ENCODE assay signal across 8 cellular contexts in the genomic region with DNA sequence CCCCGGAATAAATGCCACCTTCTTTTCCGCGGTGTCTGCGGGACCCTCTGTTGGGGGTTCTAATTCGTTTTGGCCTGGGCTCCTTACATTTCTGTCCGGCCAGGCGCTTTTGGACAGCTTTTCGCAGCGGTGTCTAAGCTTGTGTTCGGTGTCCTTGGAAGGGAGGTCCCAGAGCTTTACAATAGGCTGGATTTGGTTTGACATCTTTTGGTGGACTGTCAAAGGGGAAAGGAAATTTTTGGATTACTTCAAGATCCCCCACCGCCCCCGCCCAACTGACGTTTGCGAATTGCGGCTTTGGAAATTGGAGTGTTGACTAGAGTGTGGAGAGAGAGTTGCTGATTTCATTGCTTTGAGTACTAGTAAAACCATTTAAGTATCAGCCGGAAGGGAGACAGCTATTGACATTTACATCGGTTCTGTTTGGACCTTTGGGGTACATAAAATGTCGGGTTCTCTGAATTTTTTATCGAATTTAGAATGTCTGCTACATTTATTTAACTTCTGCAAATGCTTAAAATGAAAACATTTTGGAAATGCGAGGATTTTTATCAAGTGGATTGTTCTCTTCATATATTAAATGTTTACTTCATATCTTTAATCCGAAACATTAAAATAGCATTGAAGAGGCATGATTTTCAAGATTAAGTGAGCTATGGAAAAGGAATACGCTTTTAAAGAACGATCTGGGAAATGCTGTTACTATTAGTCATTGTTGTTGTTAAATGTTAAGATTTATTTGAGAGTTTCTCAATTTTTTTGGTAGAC. TPM values are rescaled to one million over a fixed set of nuclear protein-coding genes. Genes with fewer than 3 reads are reported as not detected.
DNase-seq lines count a peak whose midpoint lies in the region; ATAC-seq and TF ChIP-seq lines count a peak whose summit lies in the region.

No MANE protein-coding gene starts in this region.

- peak overlapping the region in 1 of 3 donors; percentile 97 for H3K27ac Mint-ChIP-seq in CD4-positive, CD25-positive, alpha-beta regulatory T cell
- no peak overlapping the region for H3K27ac Mint-ChIP-seq in dendritic cell treated with granulocyte-macrophage colony-stimulating factor and Interleukin-4, amounts not matched to agents 40 ng/mL and 50 ng/mL, for 4 days
- peak overlapping the region; percentile 91 to 93 for H3K27ac Mint-ChIP-seq in natural killer cell treated with Interleukin-12 subunit alpha and Interleukin-12 subunit beta and Interleukin-15 and Interleukin-18, amount 100 ng/mL, for 72 hours

- peaks cover 21 to 56% (median 28%) of the 10 kb centered on the region in 4 donors for H3K4me1 Mint-ChIP-seq in CD4-positive, CD25-positive, alpha-beta regulatory T cell
- peaks cover 59% of the 10 kb centered on the region for H3K4me1 Mint-ChIP-seq in dendritic cell treated with granulocyte-macrophage colony-stimulating factor and Interleukin-4, amounts not matched to agents 40 ng/mL and 50 ng/mL, for 4 days (ENCODE audit: low read depth)
- peaks cover 28 to 40% of the 10 kb centered on the region in 2 donors for H3K4me1 Mint-ChIP-seq in natural killer cell treated with Interleukin-12 subunit alpha and Interleukin-12 subunit beta and Interleukin-15 and Interleukin-18, amount 100 ng/mL, for 72 hours (ENCODE audit: low read depth in 2 of 2)

- H3K27ac ChIP-seq in CD4-positive, CD25-positive, alpha-beta regulatory T cell (ENCODE audit: insufficient read depth, low read length, poor library complexity, severe bottlenecking): no peak overlapping the region
- H3K27ac ChIP-seq in KMS-11: peak overlapping the region; percentile 92; the same call in 1 of the 2 replicates

- H3K4me2 ChIP-seq in KMS-11: peak overlapping the region; percentile 94

- peaks cover 43% of the 10 kb centered on the region for H3K27me3 Mint-ChIP-seq in CD4-positive, CD25-positive, alpha-beta regulatory T cell
- peaks cover 57% of the 10 kb centered on the region for H3K27me3 Mint-ChIP-seq in dendritic cell treated with granulocyte-macrophage colony-stimulating factor and Interleukin-4, amounts not matched to agents 40 ng/mL and 50 ng/mL, for 4 days
- peaks cover 8 to 13% of the 10 kb centered on the region in 2 donors for H3K27me3 Mint-ChIP-seq in natural killer cell treated with Interleukin-12 subunit alpha and Interleukin-12 subunit beta and Interleukin-15 and Interleukin-18, amount 100 ng/mL, for 72 hours

- H4K20me1 ChIP-seq in KMS-11 (ENCODE audit: insufficient read depth): no peaks in the 10 kb centered on the region

- TF ChIP-seq CTCF in KMS-11 (conservative IDR thresholded peaks at IDR 0.05; ENCODE audit: low read depth, low read length): no peak

- peak overlapping the region; percentile 88 for H2AFZ ChIP-seq in KMS-11 (ENCODE audit: low read depth)

- DNase-seq in CD4-positive, CD25-positive, alpha-beta regulatory T cell: no peak
- DNase-seq in natural killer cell treated with Interleukin-12 subunit alpha and Interleukin-12 subunit beta and Interleukin-15 and Interleukin-18, amount 100 ng/mL, for 72 hours (ENCODE audit: low spot score): no peak
- DNase-seq in HuH-7 (ENCODE audit: low spot score) (no peak), dermis blood vessel endothelial cell (no peak)

- H3K36me3 ChIP-seq in CD4-positive, CD25-positive, alpha-beta regulatory T cell (ENCODE audit: control insufficient read depth, insufficient read depth, low read length): no peaks in the 10 kb centered on the region
- H3K36me3 ChIP-seq in KMS-11 (ENCODE audit: insufficient read depth): no peaks in the 10 kb centered on the region

- no peaks in the 10 kb centered on the region for H3K9me3 Mint-ChIP-seq in CD4-positive, CD25-positive, alpha-beta regulatory T cell
- H3K9me3 Mint-ChIP-seq in dendritic cell treated with granulocyte-macrophage colony-stimulating factor and Interleukin-4, amounts not matched to agents 40 ng/mL and 50 ng/mL, for 4 days: no peaks in the 10 kb centered on the region
- no peaks in the 10 kb centered on the region for H3K9me3 Mint-ChIP-seq in natural killer cell treated with Interleukin-12 subunit alpha and Interleukin-12 subunit beta and Interleukin-15 and Interleukin-18, amount 100 ng/mL, for 72 hours

- peak overlapping the region; percentile 88 to 96 (median 91) for H3K4me3 Mint-ChIP-seq in CD4-positive, CD25-positive, alpha-beta regulatory T cell
- peak overlapping the region; percentile 96 for H3K4me3 Mint-ChIP-seq in dendritic cell treated with granulocyte-macrophage colony-stimulating factor and Interleukin-4, amounts not matched to agents 40 ng/mL and 50 ng/mL, for 4 days
- peak overlapping the region; percentile 93 for H3K4me3 Mint-ChIP-seq in natural killer cell treated with Interleukin-12 subunit alpha and Interleukin-12 subunit beta and Interleukin-15 and Interleukin-18, amount 100 ng/mL, for 72 hours

- no peak for ATAC-seq in CD4-positive, CD25-positive, alpha-beta regulatory T cell (ENCODE audit: low read depth in 2 of 2)
- ATAC-seq in natural killer cell treated with Interleukin-12 subunit alpha and Interleukin-12 subunit beta and Interleukin-15 and Interleukin-18, amount 100 ng/mL, for 72 hours: no peak
- ATAC-seq in GM21390 (IDR thresholded peaks at IDR 0.05; ENCODE audit: unreplicated experiment) (no peak), GM21723 (IDR thresholded peaks at IDR 0.05; ENCODE audit: unreplicated experiment) (no peak)

- H3K4me1 ChIP-seq in CD4-positive, CD25-positive, alpha-beta regulatory T cell (ENCODE audit: control insufficient read depth, insufficient read depth, low read length, poor library complexity, severe bottlenecking): peaks cover 43% of the 10 kb centered on the region
- H3K4me1 ChIP-seq in KMS-11 (ENCODE audit: low read depth, poor library complexity, severe bottlenecking): peaks cover 29% of the 10 kb centered on the region

- no peaks in the 10 kb centered on the region for H3K9me3 ChIP-seq in CD4-positive, CD25-positive, alpha-beta regulatory T cell (ENCODE audit: control insufficient read depth in 2 of 2, low read length in 2 of 2)

- H3K36me3 Mint-ChIP-seq in CD4-positive, CD25-positive, alpha-beta regulatory T cell: no peaks in the 10 kb centered on the region
- H3K36me3 Mint-ChIP-seq in dendritic cell treated with granulocyte-macrophage colony-stimulating factor and Interleukin-4, amounts not matched to agents 40 ng/mL and 50 ng/mL, for 4 days (ENCODE audit: low read depth): peaks cover 25% of the 10 kb centered on the region
- H3K36me3 Mint-ChIP-seq in natural killer cell treated with Interleukin-12 subunit alpha and Interleukin-12 subunit beta and Interleukin-15 and Interleukin-18, amount 100 ng/mL, for 72 hours: no peaks in the 10 kb centered on the region

- H3K79me2 ChIP-seq in KMS-11 (ENCODE audit: insufficient read depth, low read depth): peaks cover 38% of the 10 kb centered on the region

- peak overlapping the region; percentile 65 for H3K4me3 ChIP-seq in CD4-positive, CD25-positive, alpha-beta regulatory T cell (ENCODE audit: low read depth, low read length)
- H3K4me3 ChIP-seq in KMS-11 (IDR thresholded peaks at IDR 0.05; ENCODE audit: insufficient read depth, low read depth, low read length): no peak overlapping the region

- intact Hi-C loops in dendritic cell treated with granulocyte-macrophage colony-stimulating factor and Interleukin-4, amounts not matched to agents 40 ng/mL and 50 ng/mL, for 4 days (cut with micrococcal nuclease): no loop called here

- peak overlapping the region; percentile 87; the same call in 1 of the 2 replicates for H3K9ac ChIP-seq in KMS-11

- peaks cover 12% of the 10 kb centered on the region for H3K27me3 ChIP-seq in CD4-positive, CD25-positive, alpha-beta regulatory T cell (ENCODE audit: control insufficient read depth, insufficient read depth, low read length)
- H3K27me3 ChIP-seq in KMS-11 (ENCODE audit: insufficient read depth, low read depth): no peaks in the 10 kb centered on the region

RNA-seq across cellular contexts. Expression of a gene that starts 4.7 kb away (rescaled TPM):
- total RNA-seq in CD4-positive, CD25-positive, alpha-beta regulatory T cell: 7.7 TPM
- 1 to 10 TPM; 2.3 to 4.1 (median 3.6) TPM for polyA plus RNA-seq in CD4-positive, CD25-positive, alpha-beta regulatory T cell
- total RNA-seq in natural killer cell treated with Interleukin-12 subunit alpha and Interleukin-12 subunit beta and Interleukin-15 and Interleukin-18, amount 100 ng/mL, for 72 hours: 10 to 100 TPM; 11.1 to 14.0 TPM
- total RNA-seq in dermis blood vessel endothelial cell: 7.8 and 8.7 TPM in 2 replicates

RNA-seq across cellular contexts. Expression of a gene that starts 16.5 kb away (rescaled TPM):
- 2.3 TPM for total RNA-seq in CD4-positive, CD25-positive, alpha-beta regulatory T cell
- polyA plus RNA-seq in CD4-positive, CD25-positive, alpha-beta regulatory T cell: under 1 TPM in 3 of 4 donors, not detected in 1; 0.06 to 0.33 (median 0.28) TPM
- total RNA-seq in natural killer cell treated with Interleukin-12 subunit alpha and Interleukin-12 subunit beta and Interleukin-15 and Interleukin-18, amount 100 ng/mL, for 72 hours: 1 to 10 TPM; 2.6 to 3.1 TPM
- 5.0 and 5.8 TPM in 2 replicates for total RNA-seq in dermis blood vessel endothelial cell
